ENCODE assay signal across 8 cellular contexts in the genomic region with DNA sequence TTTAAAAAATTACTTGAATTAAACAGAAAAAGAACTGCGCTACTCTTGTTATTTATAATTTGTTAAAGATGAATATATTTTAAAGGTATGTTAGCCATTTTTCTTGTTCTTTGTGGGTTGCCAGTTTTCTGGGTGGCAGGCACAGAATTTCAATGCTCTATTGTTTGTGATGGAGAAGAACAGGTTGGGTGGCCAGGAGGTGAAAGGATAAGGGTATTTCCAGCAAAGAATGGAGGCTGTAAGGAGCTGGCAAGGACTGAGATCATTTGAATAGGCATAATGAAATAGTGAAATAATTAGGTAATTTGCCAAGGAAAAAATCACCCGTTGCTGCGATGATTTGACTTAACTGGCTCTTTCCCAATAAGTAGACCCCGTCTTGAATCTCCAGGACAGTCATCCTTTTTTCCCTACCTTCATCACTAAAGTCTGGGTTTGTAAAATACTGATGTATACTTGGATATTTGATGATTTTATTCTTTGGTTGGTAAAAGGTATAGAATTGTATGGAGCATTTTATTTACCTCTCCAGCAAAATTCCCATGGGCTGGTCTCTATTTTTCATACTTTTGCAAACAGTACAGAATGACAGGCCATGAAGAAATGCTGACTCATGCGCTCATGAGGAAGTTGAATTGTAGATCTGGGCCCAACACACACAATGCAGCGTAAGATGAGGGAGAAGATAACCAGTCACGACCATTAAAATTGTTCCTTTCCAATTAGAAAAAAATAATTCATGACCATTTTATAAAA. TPM values are rescaled to one million over a fixed set of nuclear protein-coding genes. Genes with fewer than 3 reads are reported as not detected.
DNase-seq lines count a peak whose midpoint lies in the region; ATAC-seq, FAIRE-seq and TF ChIP-seq lines count a peak whose summit lies in the region.

No MANE protein-coding gene starts in this region.

- ATAC-seq in HG02852 (IDR thresholded peaks at IDR 0.05; ENCODE audit: unreplicated experiment): no peak
- ATAC-seq in HG03280 (IDR thresholded peaks at IDR 0.05; ENCODE audit: unreplicated experiment): no peak

- no peak overlapping the region for H4K5ac ChIP-seq in mesendoderm (ENCODE audit: low read length)

- H3K9ac ChIP-seq in mesendoderm (ENCODE audit: low read length): no peak overlapping the region

- no peak overlapping the region for H4K8ac ChIP-seq in mesendoderm (ENCODE audit: low read depth, low read length)

- H3K79me2 ChIP-seq in mesendoderm (ENCODE audit: control insufficient read depth, insufficient read depth, low read length): no peaks in the 10 kb centered on the region

- H2AK5ac ChIP-seq in mesendoderm (ENCODE audit: low read length): no peak overlapping the region

- no peak overlapping the region for H3K23ac ChIP-seq in mesendoderm (ENCODE audit: low read length)

- H2BK5ac ChIP-seq in mesendoderm (ENCODE audit: low read length): peak overlapping the region; percentile 61

- DNase-seq in CMK (ENCODE audit: low read depth) (peak; percentile 81), MV-4-11 (lab: John Stamatoyannopoulos, UW) (peak; percentile 68), brain microvascular endothelial cell (peak; percentile 57), mesendoderm (peak; percentile 56), SK-N-DZ (ENCODE audit: low spot score) (no peak), HTR-8/SVneo (ENCODE audit: insufficient read length, low spot score) (no peak)

- in situ Hi-C loops in brain microvascular endothelial cell (cut with HindIII; ENCODE audit: low pct_ligation_motif_present, low sequenced_read_pairs): no loop called here

- no peak overlapping the region for H3K27ac ChIP-seq in brain microvascular endothelial cell
- H3K27ac ChIP-seq in mesendoderm (ENCODE audit: low read depth, low read length): no peak overlapping the region

- H3K27me3 ChIP-seq in brain microvascular endothelial cell (replicated peaks) (no peaks in the 10 kb centered on the region), mesendoderm (ENCODE audit: insufficient read depth, low read length, poor library complexity) (no peaks in the 10 kb centered on the region)

- H3K18ac ChIP-seq in mesendoderm (ENCODE audit: low read length): peak overlapping the region; percentile 92

- H3K4me3 ChIP-seq in brain microvascular endothelial cell (ENCODE audit: low read depth, low read length) (no peak overlapping the region), mesendoderm (ENCODE audit: low read length) (no peak overlapping the region)

- peaks cover 7% of the 10 kb centered on the region for H3K4me1 ChIP-seq in mesendoderm (ENCODE audit: control insufficient read depth, low read depth, low read length)

- whole genome bisulfite sequencing in mesendoderm (ENCODE audit: extremely low coverage, insufficient coverage, low lambda C conversion rate): no CpG with 5 or more reads among the region's 7 CpGs

- H2BK120ac ChIP-seq in mesendoderm (ENCODE audit: low read depth, low read length): no peak overlapping the region

- H3K4ac ChIP-seq in mesendoderm (ENCODE audit: low read depth, low read length): peak overlapping the region; percentile 55

- no peak for FAIRE-seq in HTR-8/SVneo (lab: Jason Lieb, UNC)

- peak overlapping the region; percentile 36 for H2BK15ac ChIP-seq in mesendoderm (replicated peaks; ENCODE audit: low read depth)

- TF ChIP-seq CTCF in brain microvascular endothelial cell (IDR thresholded peaks at IDR 0.05; ENCODE audit: low read depth, low read length, missing control alignments): no peak

- no peaks in the 10 kb centered on the region for H3K79me1 ChIP-seq in mesendoderm (ENCODE audit: low read length)

- H3K36me3 ChIP-seq in brain microvascular endothelial cell (replicated peaks) (no peaks in the 10 kb centered on the region), mesendoderm (ENCODE audit: control insufficient read depth, insufficient read depth, low read length) (no peaks in the 10 kb centered on the region)

- H3K4me2 ChIP-seq in mesendoderm (ENCODE audit: low read length): no peak overlapping the region

- H3K56ac ChIP-seq in mesendoderm (ENCODE audit: low read length): peak overlapping the region; percentile 8

RNA-seq across cellular contexts. Expression of gene GCNT2, which starts 2.5 kb away (rescaled TPM):
- polyA plus RNA-seq in mesendoderm (2013, experiment 1 of 2): 27.3 TPM
- 26.5 TPM for polyA plus RNA-seq in mesendoderm (2013, experiment 2 of 2)
- polyA plus RNA-seq in SK-N-DZ (2014; cell fraction: cytosol; rRNA removed): 0.25 and 0.90 TPM in 2 replicates
- polyA plus RNA-seq in SK-N-DZ (2014; cell fraction: nucleus; rRNA removed): 0.15 and 0.50 TPM in 2 replicates

Comparison
In these comparisons a context has a peak if more than half of its experiments do, and no peak if none do; other contexts are left out.
1. DNase-seq: peak in CMK (single experiment), MV-4-11 (single experiment), brain microvascular endothelial cell (single experiment) and mesendoderm (single experiment); none in SK-N-DZ (single experiment) and HTR-8/SVneo (single experiment).